In the genomic region with DNA sequence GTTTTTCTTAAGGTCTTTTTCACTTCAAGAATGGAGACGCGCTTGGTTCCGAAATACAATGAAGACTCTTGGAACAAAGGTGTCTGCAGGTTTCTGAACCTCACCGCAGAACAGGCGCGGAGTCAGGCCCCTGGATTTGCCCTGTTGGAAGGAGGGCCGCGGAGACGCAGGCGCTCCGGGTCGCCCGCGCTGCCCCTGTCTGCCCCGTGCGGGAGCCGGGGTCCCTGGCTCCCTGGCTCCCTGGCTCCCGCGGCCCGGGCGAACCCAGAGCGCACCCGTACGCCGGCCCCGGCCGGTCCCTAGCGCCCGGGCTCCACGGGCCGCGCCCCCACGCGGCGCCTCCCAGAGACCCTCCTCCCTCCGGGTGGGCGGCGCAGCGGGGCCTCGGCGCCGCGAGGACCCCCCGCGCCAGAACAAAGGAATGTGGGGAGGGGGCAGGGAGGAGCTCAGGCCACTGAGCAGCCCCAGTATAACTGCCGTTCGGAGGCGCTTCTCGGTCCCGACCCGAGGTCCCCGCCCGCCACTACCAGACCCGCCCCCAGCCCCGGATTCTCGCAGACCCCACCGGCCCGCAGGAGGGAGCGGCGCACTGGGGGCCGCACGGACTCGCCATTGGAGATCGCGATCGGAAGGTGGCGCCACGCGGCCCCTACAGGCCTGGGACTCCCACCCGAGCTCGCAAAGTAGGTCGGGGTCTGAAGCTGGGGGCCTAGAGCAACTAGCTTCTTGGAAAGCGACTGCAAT, we compare ENCODE assay signal across 9 cellular contexts. TPM values are rescaled to one million over a fixed set of nuclear protein-coding genes. Genes with fewer than 3 reads are reported as not detected.
A peak's percentile ranks its signal among the peaks of the same experiment; 100 is the strongest.
DNase-seq lines count a peak whose midpoint lies in the region; ATAC-seq and FAIRE-seq lines count a peak whose summit lies in the region.
"Had no signal": no experiment of that assay in that cellular context is flagged by ENCODE, and none has a peak within 500 bp of the region (broad histone marks: within the 10 kb centered on the region; RNA-seq: fewer than 3 reads in every experiment).

No MANE protein-coding gene starts in this region.

- H3K4ac ChIP-seq in neuronal stem cell (ENCODE audit: low read length) = no peak overlapping the region

- H3K9ac ChIP-seq in neuronal stem cell (ENCODE audit: low read depth, low read length, poor library complexity) = peak overlapping the region; percentile 63

- peak; percentile 58 for DNase-seq in activated CD4-positive, alpha-beta T cell treated with anti-CD3 and anti-CD28 coated beads for 36 hours
- DNase-seq in activated CD4-positive, alpha-beta T cell treated with anti-CD3 and anti-CD28 coated beads for 1 hour = no peak
- DNase-seq in activated CD4-positive, alpha-beta memory T cell treated with anti-CD3 and anti-CD28 coated beads for 36 hours = peak; percentile 40
- DNase-seq in frontal cortex (ENCODE audit: low spot score in 2 of 2) = peak; percentile 45 to 64
- DNase-seq in neuronal stem cell (ENCODE audit: low spot score) = peak; percentile 49
- no peak for DNase-seq in SW480 (ENCODE audit: low spot score)

- H2BK15ac ChIP-seq in neuronal stem cell (ENCODE audit: low read length) = no peak overlapping the region

- H3K27ac ChIP-seq in neuronal stem cell (replicated peaks; ENCODE audit: low read length) = no peak overlapping the region

- H2BK12ac ChIP-seq in neuronal stem cell (ENCODE audit: low read length) = no peak overlapping the region

- no peak for FAIRE-seq in frontal cortex (lab: Jason Lieb, UNC)
- FAIRE-seq: G401.6 had no signal

- H3K9me3 ChIP-seq in neuronal stem cell (replicated peaks in 1 of 2; ENCODE audit: control insufficient read depth in 2 of 2, insufficient read depth in 1 of 2, low read depth in 1 of 2, low read length in 2 of 2) = peaks cover 0 to 8% of the 10 kb centered on the region in 2 donors

- no peak overlapping the region for H4K91ac ChIP-seq in neuronal stem cell (ENCODE audit: low read depth, low read length, poor library complexity)

- H3K27me3 Mint-ChIP-seq in activated CD4-positive, alpha-beta T cell treated with anti-CD3 and anti-CD28 coated beads for 36 hours = no peaks in the 10 kb centered on the region
- H3K27me3 Mint-ChIP-seq in activated CD4-positive, alpha-beta memory T cell treated with anti-CD3 and anti-CD28 coated beads for 36 hours = peaks cover 8% of the 10 kb centered on the region

- POLR2A ChIA-PET in activated CD4-positive, alpha-beta T cell treated with anti-CD3 and anti-CD28 coated beads for 36 hours (lab: Charles Lee) = interaction anchor here (0.6 to 3.1 kb wide), 3 partner anchors 62 to 269 kb away, joined by 3 to 22 read pairs (median 3); no protein-coding TSS in a partner anchor
- POLR2A ChIA-PET in activated CD4-positive, alpha-beta memory T cell treated with anti-CD3 and anti-CD28 coated beads for 36 hours (lab: Charles Lee) = interaction anchor here (0.6 to 8.6 kb wide), 8 partner anchors 25 to 321 kb away, joined by 3 to 83 read pairs (median 5); a partner anchor contains a TSS

- no peak overlapping the region for H3K14ac ChIP-seq in neuronal stem cell (ENCODE audit: low read length)

- H3K4me3 ChIP-seq in neuronal stem cell (ENCODE audit: low read length in 2 of 2) = peak overlapping the region; percentile 68 to 82

- peaks cover 4 to 7% of the 10 kb centered on the region in 2 donors for H3K4me1 ChIP-seq in neuronal stem cell (ENCODE audit: control insufficient read depth in 2 of 2, insufficient read depth in 1 of 2, low read depth in 1 of 2, low read length in 2 of 2)

- no peak overlapping the region for H2AK5ac ChIP-seq in neuronal stem cell (ENCODE audit: low read depth, low read length)

- CTCF ChIA-PET in activated CD4-positive, alpha-beta T cell treated with anti-CD3 and anti-CD28 coated beads for 36 hours (lab: Charles Lee) = interaction anchor here (0.7 to 1.3 kb wide), 2 partner anchors 12 to 372 kb away, joined by 3 to 8 read pairs; no protein-coding TSS in a partner anchor
- CTCF ChIA-PET in activated CD4-positive, alpha-beta memory T cell treated with anti-CD3 and anti-CD28 coated beads for 36 hours (lab: Charles Lee) = interaction anchor here (1.0 to 1.6 kb wide), 4 partner anchors 12 to 274 kb away, joined by 3 read pairs; no protein-coding TSS in a partner anchor

- no peak overlapping the region for H4K8ac ChIP-seq in neuronal stem cell (ENCODE audit: low read depth, low read length)

- no peak for ATAC-seq in activated CD4-positive, alpha-beta T cell treated with anti-CD3 and anti-CD28 coated beads for 36 hours
- ATAC-seq in GM18868 (IDR thresholded peaks at IDR 0.05; ENCODE audit: unreplicated experiment) (no peak), GM18858 (IDR thresholded peaks at IDR 0.05; ENCODE audit: unreplicated experiment) (no peak)

- peak overlapping the region; percentile 98 for H3K4me3 Mint-ChIP-seq in activated CD4-positive, alpha-beta T cell treated with anti-CD3 and anti-CD28 coated beads for 36 hours
- peak overlapping the region; percentile 98 for H3K4me3 Mint-ChIP-seq in activated CD4-positive, alpha-beta memory T cell treated with anti-CD3 and anti-CD28 coated beads for 36 hours

- WGBS in neuronal stem cell (ENCODE audit: extremely low coverage in 2 of 2, insufficient read length in 2 of 2, insufficient replicate concordance in 1 of 2), 2 donors = no CpG with 5 or more reads among the region's 73 CpGs

- H3K23ac ChIP-seq in neuronal stem cell (ENCODE audit: low read depth, low read length, poor library complexity) = no peak overlapping the region

- no peaks in the 10 kb centered on the region for H3K9me3 Mint-ChIP-seq in activated CD4-positive, alpha-beta T cell treated with anti-CD3 and anti-CD28 coated beads for 36 hours (ENCODE audit: low read depth)
- H3K9me3 Mint-ChIP-seq in activated CD4-positive, alpha-beta memory T cell treated with anti-CD3 and anti-CD28 coated beads for 36 hours = no peaks in the 10 kb centered on the region

- H3K36me3 ChIP-seq in neuronal stem cell (replicated peaks in 1 of 2; ENCODE audit: control insufficient read depth in 2 of 2, insufficient read depth in 2 of 2, low read length in 2 of 2) = no peaks in the 10 kb centered on the region

- H3K18ac ChIP-seq in neuronal stem cell (ENCODE audit: low read length) = peak overlapping the region; percentile 75

- intact Hi-C loops in activated CD4-positive, alpha-beta T cell treated with anti-CD3 and anti-CD28 coated beads for 36 hours (cut with DNase I, micrococcal nuclease) = loop anchor here (5.0 to 10.0 kb wide), 4 partner anchors 159 to 1999 kb away; no protein-coding TSS in a partner anchor
- intact Hi-C loops in activated CD4-positive, alpha-beta memory T cell treated with anti-CD3 and anti-CD28 coated beads for 36 hours (cut with micrococcal nuclease) = no loop called here

- H3K36me3 Mint-ChIP-seq in activated CD4-positive, alpha-beta T cell treated with anti-CD3 and anti-CD28 coated beads for 36 hours (ENCODE audit: low read depth) = peaks cover 42% of the 10 kb centered on the region
- H3K36me3 Mint-ChIP-seq in activated CD4-positive, alpha-beta memory T cell treated with anti-CD3 and anti-CD28 coated beads for 36 hours = peaks cover 28% of the 10 kb centered on the region

- peak overlapping the region; percentile 95 for H3K27ac Mint-ChIP-seq in activated CD4-positive, alpha-beta T cell treated with anti-CD3 and anti-CD28 coated beads for 36 hours
- peak overlapping the region; percentile 93 for H3K27ac Mint-ChIP-seq in activated CD4-positive, alpha-beta memory T cell treated with anti-CD3 and anti-CD28 coated beads for 36 hours

- H2BK120ac ChIP-seq in neuronal stem cell (ENCODE audit: low read depth, low read length) = no peak overlapping the region

- H3K79me1 ChIP-seq in neuronal stem cell (ENCODE audit: low read depth, low read length) = peaks cover 1% of the 10 kb centered on the region

- H2AFZ ChIP-seq in neuronal stem cell (ENCODE audit: low read length) = peak overlapping the region; percentile 95

- H3K4me2 ChIP-seq in neuronal stem cell (ENCODE audit: insufficient read depth, low read length, poor library complexity, severe bottlenecking) = peak overlapping the region; percentile 77

- no peak overlapping the region for H2BK5ac ChIP-seq in neuronal stem cell (ENCODE audit: low read length)

- peaks cover 0 to 22% (median 18%) of the 10 kb centered on the region in 3 experiments for H3K27me3 ChIP-seq in neuronal stem cell (ENCODE audit: control insufficient read depth in 3 of 3, insufficient read depth in 3 of 3, low read depth in 1 of 3, low read length in 3 of 3)

- peaks cover 59% of the 10 kb centered on the region for H3K4me1 Mint-ChIP-seq in activated CD4-positive, alpha-beta T cell treated with anti-CD3 and anti-CD28 coated beads for 36 hours
- H3K4me1 Mint-ChIP-seq in activated CD4-positive, alpha-beta memory T cell treated with anti-CD3 and anti-CD28 coated beads for 36 hours (ENCODE audit: low read depth) = peaks cover 67% of the 10 kb centered on the region

RNA-seq across cellular contexts. Expression of a gene that starts 2.4 kb away (rescaled TPM):
- 100 to 1,000 TPM; 120 to 122 TPM for total RNA-seq in activated CD4-positive, alpha-beta T cell treated with anti-CD3 and anti-CD28 coated beads for 36 hours
- 100 to 1,000 TPM; 102 to 104 TPM for total RNA-seq in activated CD4-positive, alpha-beta memory T cell treated with anti-CD3 and anti-CD28 coated beads for 36 hours
- total RNA-seq in frontal cortex = 30.6 TPM
- polyA plus RNA-seq in neuronal stem cell (2013, experiment 1 of 2) = 14.2 TPM
- polyA plus RNA-seq in neuronal stem cell (2013, experiment 2 of 2) = 14.3 TPM

RNA-seq across cellular contexts. Expression of a gene that starts 59.5 kb away (rescaled TPM):
- total RNA-seq in activated CD4-positive, alpha-beta T cell treated with anti-CD3 and anti-CD28 coated beads for 36 hours = 10 to 100 TPM; 30.4 to 30.8 TPM
- total RNA-seq in activated CD4-positive, alpha-beta memory T cell treated with anti-CD3 and anti-CD28 coated beads for 36 hours = 10 to 100 TPM; 38.8 to 40.9 TPM
- 20.0 TPM for total RNA-seq in frontal cortex
- polyA plus RNA-seq in neuronal stem cell (2013, experiment 1 of 2) = 12.7 TPM
- 12.6 TPM for polyA plus RNA-seq in neuronal stem cell (2013, experiment 2 of 2)

Comparison
In these comparisons a context has a peak if more than half of its experiments do, and no peak if none do; other contexts are left out.
1. DNase-seq: peak in activated CD4-positive, alpha-beta T cell treated with anti-CD3 and anti-CD28 coated beads for 36 hours (single experiment), activated CD4-positive, alpha-beta memory T cell treated with anti-CD3 and anti-CD28 coated beads for 36 hours (single experiment), frontal cortex (2 of 2) and neuronal stem cell (single experiment); none in activated CD4-positive, alpha-beta T cell treated with anti-CD3 and anti-CD28 coated beads for 1 hour (single experiment) and SW480 (single experiment).